Comparison of ENCODE assay signal across 1 cellular context in genomic region chrX:42176790-42177189, GRCh38.
TF ChIP-seq lines count a peak whose summit lies in the region.

No MANE protein-coding gene starts in this region.

TF ChIP-seq in GM23338, 12 proteins besides CTCF, POLR2A, EP300 and RAD21 (continued from another document):
- TF ChIP-seq ZNF462 (CRISPR knock-in tag; IDR thresholded peaks at IDR 0.05) (no peak), CREB1 (CRISPR knock-in tag; IDR thresholded peaks at IDR 0.05; ENCODE audit: low read depth) (no peak), POLR2AphosphoS5 (IDR thresholded peaks at IDR 0.05; ENCODE audit: low read depth) (no peak), NANOG (IDR thresholded peaks at IDR 0.05; ENCODE audit: borderline replicate concordance) (no peak), REST (IDR thresholded peaks at IDR 0.05; ENCODE audit: unreplicated experiment) (no peak), EZH2phosphoT487 (IDR thresholded peaks at IDR 0.05; ENCODE audit: unreplicated experiment) (no peak), JUNB (IDR thresholded peaks at IDR 0.05; ENCODE audit: unreplicated experiment) (no peak)
